ENCODE assay signal across 1 cellular context in the genomic region with DNA sequence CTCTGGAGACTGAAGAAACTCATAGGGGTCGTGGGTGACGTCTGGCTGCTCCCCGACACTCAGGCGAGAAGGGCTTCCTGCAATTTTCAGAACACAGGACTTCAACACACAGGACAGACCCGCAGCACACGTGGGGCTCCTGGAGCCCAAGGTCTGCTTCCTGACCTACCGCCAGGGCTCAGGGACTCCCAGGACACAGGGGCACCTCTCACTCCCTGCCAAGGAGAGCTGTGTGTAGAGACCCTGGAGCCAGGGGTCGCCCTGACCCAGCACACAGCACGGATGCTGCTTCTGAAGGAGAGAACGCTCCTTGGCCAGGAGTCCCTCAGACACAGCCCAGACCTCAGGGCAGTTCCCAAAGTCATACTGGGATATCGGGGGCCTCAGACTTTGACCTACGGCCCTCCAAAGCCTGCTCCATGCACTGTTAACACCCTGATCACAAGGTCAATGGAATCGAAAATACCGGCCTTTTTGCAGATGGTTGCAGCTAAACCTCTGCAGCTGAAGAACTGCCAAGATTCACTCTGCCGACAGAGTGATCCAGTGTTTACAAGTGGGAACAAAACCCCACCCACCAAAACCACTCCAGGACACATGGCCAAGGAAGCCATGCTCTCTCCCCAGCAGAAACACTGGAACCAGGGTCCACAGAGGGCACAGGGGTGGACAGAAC.
TF ChIP-seq lines count a peak whose summit lies in the region.

No MANE protein-coding gene starts in this region.

TF ChIP-seq in HepG2, 621 proteins besides CTCF, POLR2A, EP300 and RAD21 (continued from another document):
- TF ChIP-seq, protein P1, sequence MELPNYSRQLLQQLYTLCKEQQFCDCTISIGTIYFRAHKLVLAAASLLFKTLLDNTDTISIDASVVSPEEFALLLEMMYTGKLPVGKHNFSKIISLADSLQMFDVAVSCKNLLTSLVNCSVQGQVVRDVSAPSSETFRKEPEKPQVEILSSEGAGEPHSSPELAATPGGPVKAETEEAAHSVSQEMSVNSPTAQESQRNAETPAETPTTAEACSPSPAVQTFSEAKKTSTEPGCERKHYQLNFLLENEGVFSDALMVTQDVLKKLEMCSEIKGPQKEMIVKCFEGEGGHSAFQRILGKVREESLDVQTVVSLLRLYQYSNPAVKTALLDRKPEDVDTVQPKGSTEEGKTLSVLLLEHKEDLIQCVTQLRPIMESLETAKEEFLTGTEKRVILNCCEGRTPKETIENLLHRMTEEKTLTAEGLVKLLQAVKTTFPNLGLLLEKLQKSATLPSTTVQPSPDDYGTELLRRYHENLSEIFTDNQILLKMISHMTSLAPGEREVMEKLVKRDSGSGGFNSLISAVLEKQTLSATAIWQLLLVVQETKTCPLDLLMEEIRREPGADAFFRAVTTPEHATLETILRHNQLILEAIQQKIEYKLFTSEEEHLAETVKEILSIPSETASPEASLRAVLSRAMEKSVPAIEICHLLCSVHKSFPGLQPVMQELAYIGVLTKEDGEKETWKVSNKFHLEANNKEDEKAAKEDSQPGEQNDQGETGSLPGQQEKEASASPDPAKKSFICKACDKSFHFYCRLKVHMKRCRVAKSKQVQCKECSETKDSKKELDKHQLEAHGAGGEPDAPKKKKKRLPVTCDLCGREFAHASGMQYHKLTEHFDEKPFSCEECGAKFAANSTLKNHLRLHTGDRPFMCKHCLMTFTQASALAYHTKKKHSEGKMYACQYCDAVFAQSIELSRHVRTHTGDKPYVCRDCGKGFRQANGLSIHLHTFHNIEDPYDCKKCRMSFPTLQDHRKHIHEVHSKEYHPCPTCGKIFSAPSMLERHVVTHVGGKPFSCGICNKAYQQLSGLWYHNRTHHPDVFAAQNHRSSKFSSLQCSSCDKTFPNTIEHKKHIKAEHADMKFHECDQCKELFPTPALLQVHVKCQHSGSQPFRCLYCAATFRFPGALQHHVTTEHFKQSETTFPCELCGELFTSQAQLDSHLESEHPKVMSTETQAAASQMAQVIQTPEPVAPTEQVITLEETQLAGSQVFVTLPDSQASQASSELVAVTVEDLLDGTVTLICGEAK (IDR thresholded peaks at IDR 0.05): no peak
- TF ChIP-seq, protein P1 (CRISPR knock-in tag; IDR thresholded peaks at IDR 0.05): no peak
